1 cellular context compared by ENCODE assay signal in genomic region chr6:4786936-4787504, GRCh38.
TF ChIP-seq lines count a peak whose summit lies in the region.

No MANE protein-coding gene starts in this region.

TF ChIP-seq in H1, 55 proteins besides CTCF, POLR2A, EP300 and RAD21:
- TF ChIP-seq KDM1A (IDR thresholded peaks at IDR 0.05; ENCODE audit: borderline replicate concordance, low read length) (no peak), ZNF274 (IDR thresholded peaks at IDR 0.05; ENCODE audit: borderline replicate concordance, extremely low read depth, low read length) (no peak), RXRA (IDR thresholded peaks at IDR 0.05; ENCODE audit: insufficient read depth, low read depth, low read length) (no peak)
- TF ChIP-seq, protein P1, sequence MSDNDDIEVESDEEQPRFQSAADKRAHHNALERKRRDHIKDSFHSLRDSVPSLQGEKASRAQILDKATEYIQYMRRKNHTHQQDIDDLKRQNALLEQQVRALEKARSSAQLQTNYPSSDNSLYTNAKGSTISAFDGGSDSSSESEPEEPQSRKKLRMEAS (IDR thresholded peaks at IDR 0.05): no peak
